ENCODE assay signal across 1 cellular context in the genomic region with DNA sequence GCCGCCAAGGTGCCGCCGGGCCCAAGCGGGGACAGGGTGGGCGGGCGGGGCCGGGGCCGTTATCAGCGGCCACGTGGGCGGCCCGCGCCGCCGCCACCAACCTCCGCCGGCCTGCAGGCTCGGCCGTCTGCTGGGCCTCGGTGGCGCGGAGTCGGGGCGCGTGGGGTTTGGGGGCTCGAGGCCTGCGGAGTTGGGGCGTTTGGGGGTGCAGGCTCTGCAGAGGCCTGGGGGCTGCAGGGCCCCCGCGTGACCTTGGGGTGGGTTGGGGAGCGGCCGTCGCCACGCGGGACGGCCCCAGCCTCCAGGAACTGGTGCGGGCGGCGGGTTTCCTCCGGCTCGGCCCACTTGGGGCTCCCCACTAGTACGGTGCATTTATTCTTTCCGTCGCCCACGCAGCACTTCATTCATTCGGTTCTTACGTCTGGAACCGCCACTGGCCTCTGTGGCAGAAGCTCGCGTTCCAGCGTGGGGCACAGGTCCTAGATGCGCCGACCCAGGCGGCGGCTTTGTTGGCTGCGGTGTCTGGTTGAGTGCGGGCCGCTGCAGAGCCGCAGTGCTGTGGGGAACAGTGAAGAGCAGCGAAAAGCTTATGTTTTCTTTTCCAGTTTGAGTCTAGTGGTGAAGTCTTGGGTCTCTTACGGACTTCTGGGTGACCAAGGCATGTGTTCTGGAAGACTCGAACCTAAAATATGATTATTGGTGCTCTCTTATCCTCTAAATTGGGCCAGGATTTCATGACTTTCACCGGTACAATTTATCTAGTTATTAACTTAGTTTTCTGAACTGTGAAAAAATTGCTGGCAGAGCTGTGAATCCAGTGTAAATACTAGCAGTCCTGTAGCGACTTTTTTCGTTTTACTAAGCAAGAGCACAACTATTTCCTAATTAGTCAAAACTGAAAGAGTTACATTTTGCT.
TF ChIP-seq lines count a peak whose summit lies in the region.

No MANE protein-coding gene starts in this region.

TF ChIP-seq in HepG2, 621 proteins besides CTCF, POLR2A, EP300 and RAD21 (continues in another document):
- TF ChIP-seq SAP130 (CRISPR knock-in tag; IDR thresholded peaks at IDR 0.05; ENCODE audit: low read depth) (peak; percentile 33), TMF1 (CRISPR knock-in tag; IDR thresholded peaks at IDR 0.05; ENCODE audit: low read depth) (0 out of 2 replicates have a peak, but pooled peaks have one; percentile 6), ZFP82 (CRISPR knock-in tag; IDR thresholded peaks at IDR 0.05; ENCODE audit: borderline replicate concordance) (no peak), ZNF234 (CRISPR knock-in tag; conservative IDR thresholded peaks at IDR 0.05) (0 out of 2 replicates have a peak, but pooled peaks have one; percentile 58), SMAD9 (CRISPR knock-in tag; IDR thresholded peaks at IDR 0.05) (0 out of 2 replicates have a peak, but pooled peaks have one; percentile 66), ERF (CRISPR knock-in tag; IDR thresholded peaks at IDR 0.05) (0 out of 2 replicates have a peak, but pooled peaks have one; percentile 19), ZNF788 (CRISPR knock-in tag; IDR thresholded peaks at IDR 0.05; ENCODE audit: borderline replicate concordance) (no peak), SALL1 (CRISPR knock-in tag; IDR thresholded peaks at IDR 0.05) (no peak; the same call in 1 of the 2 replicates), EHMT2 (IDR thresholded peaks at IDR 0.05; ENCODE audit: borderline replicate concordance, low read depth, low read length) (no peak), ZNF569 (CRISPR knock-in tag; IDR thresholded peaks at IDR 0.05; ENCODE audit: borderline replicate concordance) (0 out of 2 replicates have a peak, but pooled peaks have one; percentile 1), FOSL2 (CRISPR knock-in tag; IDR thresholded peaks at IDR 0.05) (0 out of 2 replicates have a peak, but pooled peaks have one; percentile 11), GFI1 (CRISPR knock-in tag; IDR thresholded peaks at IDR 0.05; ENCODE audit: borderline replicate concordance) (0 out of 2 replicates have a peak, but pooled peaks have one; percentile 42), FOXO1 (CRISPR knock-in tag; IDR thresholded peaks at IDR 0.05) (0 out of 2 replicates have a peak, but pooled peaks have one; percentile 13), ZNF883 (CRISPR knock-in tag; IDR thresholded peaks at IDR 0.05; ENCODE audit: not compliant biosample characterization) (peak; percentile 21), NFE2L1 (CRISPR knock-in tag; IDR thresholded peaks at IDR 0.05; ENCODE audit: borderline replicate concordance) (no peak), RBFOX2 (IDR thresholded peaks at IDR 0.05; ENCODE audit: low read depth, low read length) (peak; percentile 43; the same call in 1 of the 2 replicates), ZNF468 (CRISPR knock-in tag; IDR thresholded peaks at IDR 0.05) (no peak), ZSCAN9 (CRISPR knock-in tag; IDR thresholded peaks at IDR 0.05; ENCODE audit: borderline replicate concordance) (no peak), ZNF558 (CRISPR knock-in tag; IDR thresholded peaks at IDR 0.05; ENCODE audit: borderline replicate concordance) (peak; percentile 34; the same call in 1 of the 2 replicates), ZBTB7A (CRISPR knock-in tag; IDR thresholded peaks at IDR 0.05) (peak; percentile 54; the same call in 1 of the 2 replicates), TAF1 (CRISPR knock-in tag; IDR thresholded peaks at IDR 0.05) (0 out of 2 replicates have a peak, but pooled peaks have one; percentile 26), SAFB2 (CRISPR knock-in tag; IDR thresholded peaks at IDR 0.05; ENCODE audit: borderline replicate concordance, low read depth) (no peak), NBN (conservative IDR thresholded peaks at IDR 0.05) (no peak), ZFX (CRISPR knock-in tag; IDR thresholded peaks at IDR 0.05; ENCODE audit: low read depth) (no peak), ZMAT3 (CRISPR knock-in tag; conservative IDR thresholded peaks at IDR 0.05) (0 out of 2 replicates have a peak, but pooled peaks have one; percentile 12), NCOA2 (CRISPR knock-in tag; IDR thresholded peaks at IDR 0.05) (0 out of 2 replicates have a peak, but pooled peaks have one; percentile 21), ASH2L (IDR thresholded peaks at IDR 0.05; ENCODE audit: insufficient read length, low read depth, low read length) (no peak), ZNF605 (CRISPR knock-in tag; IDR thresholded peaks at IDR 0.05) (no peak), ARID2 (CRISPR knock-in tag; IDR thresholded peaks at IDR 0.05; ENCODE audit: borderline replicate concordance) (peak; percentile 4; the same call in 1 of the 2 replicates), ZNF766 (CRISPR knock-in tag; IDR thresholded peaks at IDR 0.05; ENCODE audit: borderline replicate concordance) (no peak), ZFYVE20 (CRISPR knock-in tag; IDR thresholded peaks at IDR 0.05; ENCODE audit: borderline replicate concordance, low read depth) (no peak), PHF8 (CRISPR knock-in tag; IDR thresholded peaks at IDR 0.05) (peak; percentile 60; the same call in 1 of the 2 replicates), ZFY (CRISPR knock-in tag; IDR thresholded peaks at IDR 0.05) (peak; percentile 16), NR2C2 (CRISPR knock-in tag; IDR thresholded peaks at IDR 0.05; ENCODE audit: borderline replicate concordance) (0 out of 2 replicates have a peak, but pooled peaks have one; percentile 20), THYN1 (CRISPR knock-in tag; IDR thresholded peaks at IDR 0.05; ENCODE audit: borderline replicate concordance, low read depth) (no peak), SMYD3 (CRISPR knock-in tag; IDR thresholded peaks at IDR 0.05) (no peak), AGO2 (optimal IDR thresholded peaks at IDR 0.05; ENCODE audit: low read depth, low read length) (peak; percentile 84)
- TF ChIP-seq, protein P1, sequence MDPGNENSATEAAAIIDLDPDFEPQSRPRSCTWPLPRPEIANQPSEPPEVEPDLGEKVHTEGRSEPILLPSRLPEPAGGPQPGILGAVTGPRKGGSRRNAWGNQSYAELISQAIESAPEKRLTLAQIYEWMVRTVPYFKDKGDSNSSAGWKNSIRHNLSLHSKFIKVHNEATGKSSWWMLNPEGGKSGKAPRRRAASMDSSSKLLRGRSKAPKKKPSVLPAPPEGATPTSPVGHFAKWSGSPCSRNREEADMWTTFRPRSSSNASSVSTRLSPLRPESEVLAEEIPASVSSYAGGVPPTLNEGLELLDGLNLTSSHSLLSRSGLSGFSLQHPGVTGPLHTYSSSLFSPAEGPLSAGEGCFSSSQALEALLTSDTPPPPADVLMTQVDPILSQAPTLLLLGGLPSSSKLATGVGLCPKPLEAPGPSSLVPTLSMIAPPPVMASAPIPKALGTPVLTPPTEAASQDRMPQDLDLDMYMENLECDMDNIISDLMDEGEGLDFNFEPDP (CRISPR knock-in tag; conservative IDR thresholded peaks at IDR 0.05), result 0 out of 2 replicates have a peak, but pooled peaks have one; percentile 98
- TF ChIP-seq, protein P2, sequence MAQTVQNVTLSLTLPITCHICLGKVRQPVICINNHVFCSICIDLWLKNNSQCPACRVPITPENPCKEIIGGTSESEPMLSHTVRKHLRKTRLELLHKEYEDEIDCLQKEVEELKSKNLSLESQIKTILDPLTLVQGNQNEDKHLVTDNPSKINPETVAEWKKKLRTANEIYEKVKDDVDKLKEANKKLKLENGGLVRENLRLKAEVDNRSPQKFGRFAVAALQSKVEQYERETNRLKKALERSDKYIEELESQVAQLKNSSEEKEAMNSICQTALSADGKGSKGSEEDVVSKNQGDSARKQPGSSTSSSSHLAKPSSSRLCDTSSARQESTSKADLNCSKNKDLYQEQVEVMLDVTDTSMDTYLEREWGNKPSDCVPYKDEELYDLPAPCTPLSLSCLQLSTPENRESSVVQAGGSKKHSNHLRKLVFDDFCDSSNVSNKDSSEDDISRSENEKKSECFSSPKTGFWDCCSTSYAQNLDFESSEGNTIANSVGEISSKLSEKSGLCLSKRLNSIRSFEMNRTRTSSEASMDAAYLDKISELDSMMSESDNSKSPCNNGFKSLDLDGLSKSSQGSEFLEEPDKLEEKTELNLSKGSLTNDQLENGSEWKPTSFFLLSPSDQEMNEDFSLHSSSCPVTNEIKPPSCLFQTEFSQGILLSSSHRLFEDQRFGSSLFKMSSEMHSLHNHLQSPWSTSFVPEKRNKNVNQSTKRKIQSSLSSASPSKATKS (CRISPR knock-in tag; IDR thresholded peaks at IDR 0.05), result peak; percentile 59; the same call in 1 of the 2 replicates
- TF ChIP-seq, protein P3, sequence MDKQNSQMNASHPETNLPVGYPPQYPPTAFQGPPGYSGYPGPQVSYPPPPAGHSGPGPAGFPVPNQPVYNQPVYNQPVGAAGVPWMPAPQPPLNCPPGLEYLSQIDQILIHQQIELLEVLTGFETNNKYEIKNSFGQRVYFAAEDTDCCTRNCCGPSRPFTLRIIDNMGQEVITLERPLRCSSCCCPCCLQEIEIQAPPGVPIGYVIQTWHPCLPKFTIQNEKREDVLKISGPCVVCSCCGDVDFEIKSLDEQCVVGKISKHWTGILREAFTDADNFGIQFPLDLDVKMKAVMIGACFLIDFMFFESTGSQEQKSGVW (CRISPR knock-in tag; IDR thresholded peaks at IDR 0.05; ENCODE audit: borderline replicate concordance), result peak; percentile 51; the same call in 1 of the 2 replicates
- TF ChIP-seq, protein P4, sequence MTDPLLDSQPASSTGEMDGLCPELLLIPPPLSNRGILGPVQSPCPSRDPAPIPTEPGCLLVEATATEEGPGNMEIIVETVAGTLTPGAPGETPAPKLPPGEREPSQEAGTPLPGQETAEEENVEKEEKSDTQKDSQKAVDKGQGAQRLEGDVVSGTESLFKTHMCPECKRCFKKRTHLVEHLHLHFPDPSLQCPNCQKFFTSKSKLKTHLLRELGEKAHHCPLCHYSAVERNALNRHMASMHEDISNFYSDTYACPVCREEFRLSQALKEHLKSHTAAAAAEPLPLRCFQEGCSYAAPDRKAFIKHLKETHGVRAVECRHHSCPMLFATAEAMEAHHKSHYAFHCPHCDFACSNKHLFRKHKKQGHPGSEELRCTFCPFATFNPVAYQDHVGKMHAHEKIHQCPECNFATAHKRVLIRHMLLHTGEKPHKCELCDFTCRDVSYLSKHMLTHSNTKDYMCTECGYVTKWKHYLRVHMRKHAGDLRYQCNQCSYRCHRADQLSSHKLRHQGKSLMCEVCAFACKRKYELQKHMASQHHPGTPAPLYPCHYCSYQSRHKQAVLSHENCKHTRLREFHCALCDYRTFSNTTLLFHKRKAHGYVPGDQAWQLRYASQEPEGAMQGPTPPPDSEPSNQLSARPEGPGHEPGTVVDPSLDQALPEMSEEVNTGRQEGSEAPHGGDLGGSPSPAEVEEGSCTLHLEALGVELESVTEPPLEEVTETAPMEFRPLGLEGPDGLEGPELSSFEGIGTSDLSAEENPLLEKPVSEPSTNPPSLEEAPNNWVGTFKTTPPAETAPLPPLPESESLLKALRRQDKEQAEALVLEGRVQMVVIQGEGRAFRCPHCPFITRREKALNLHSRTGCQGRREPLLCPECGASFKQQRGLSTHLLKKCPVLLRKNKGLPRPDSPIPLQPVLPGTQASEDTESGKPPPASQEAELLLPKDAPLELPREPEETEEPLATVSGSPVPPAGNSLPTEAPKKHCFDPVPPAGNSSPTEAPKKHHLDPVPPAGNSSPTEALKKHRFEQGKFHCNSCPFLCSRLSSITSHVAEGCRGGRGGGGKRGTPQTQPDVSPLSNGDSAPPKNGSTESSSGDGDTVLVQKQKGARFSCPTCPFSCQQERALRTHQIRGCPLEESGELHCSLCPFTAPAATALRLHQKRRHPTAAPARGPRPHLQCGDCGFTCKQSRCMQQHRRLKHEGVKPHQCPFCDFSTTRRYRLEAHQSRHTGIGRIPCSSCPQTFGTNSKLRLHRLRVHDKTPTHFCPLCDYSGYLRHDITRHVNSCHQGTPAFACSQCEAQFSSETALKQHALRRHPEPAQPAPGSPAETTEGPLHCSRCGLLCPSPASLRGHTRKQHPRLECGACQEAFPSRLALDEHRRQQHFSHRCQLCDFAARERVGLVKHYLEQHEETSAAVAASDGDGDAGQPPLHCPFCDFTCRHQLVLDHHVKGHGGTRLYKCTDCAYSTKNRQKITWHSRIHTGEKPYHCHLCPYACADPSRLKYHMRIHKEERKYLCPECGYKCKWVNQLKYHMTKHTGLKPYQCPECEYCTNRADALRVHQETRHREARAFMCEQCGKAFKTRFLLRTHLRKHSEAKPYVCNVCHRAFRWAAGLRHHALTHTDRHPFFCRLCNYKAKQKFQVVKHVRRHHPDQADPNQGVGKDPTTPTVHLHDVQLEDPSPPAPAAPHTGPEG (CRISPR knock-in tag; IDR thresholded peaks at IDR 0.05), result 0 out of 2 replicates have a peak, but pooled peaks have one; percentile 24
- TF ChIP-seq, protein P5, sequence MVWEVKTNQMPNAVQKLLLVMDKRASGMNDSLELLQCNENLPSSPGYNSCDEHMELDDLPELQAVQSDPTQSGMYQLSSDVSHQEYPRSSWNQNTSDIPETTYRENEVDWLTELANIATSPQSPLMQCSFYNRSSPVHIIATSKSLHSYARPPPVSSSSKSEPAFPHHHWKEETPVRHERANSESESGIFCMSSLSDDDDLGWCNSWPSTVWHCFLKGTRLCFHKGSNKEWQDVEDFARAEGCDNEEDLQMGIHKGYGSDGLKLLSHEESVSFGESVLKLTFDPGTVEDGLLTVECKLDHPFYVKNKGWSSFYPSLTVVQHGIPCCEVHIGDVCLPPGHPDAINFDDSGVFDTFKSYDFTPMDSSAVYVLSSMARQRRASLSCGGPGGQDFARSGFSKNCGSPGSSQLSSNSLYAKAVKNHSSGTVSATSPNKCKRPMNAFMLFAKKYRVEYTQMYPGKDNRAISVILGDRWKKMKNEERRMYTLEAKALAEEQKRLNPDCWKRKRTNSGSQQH (CRISPR knock-in tag; IDR thresholded peaks at IDR 0.05; ENCODE audit: low read depth), result 0 out of 2 replicates have a peak, but pooled peaks have one; percentile 33
- TF ChIP-seq, protein P6, sequence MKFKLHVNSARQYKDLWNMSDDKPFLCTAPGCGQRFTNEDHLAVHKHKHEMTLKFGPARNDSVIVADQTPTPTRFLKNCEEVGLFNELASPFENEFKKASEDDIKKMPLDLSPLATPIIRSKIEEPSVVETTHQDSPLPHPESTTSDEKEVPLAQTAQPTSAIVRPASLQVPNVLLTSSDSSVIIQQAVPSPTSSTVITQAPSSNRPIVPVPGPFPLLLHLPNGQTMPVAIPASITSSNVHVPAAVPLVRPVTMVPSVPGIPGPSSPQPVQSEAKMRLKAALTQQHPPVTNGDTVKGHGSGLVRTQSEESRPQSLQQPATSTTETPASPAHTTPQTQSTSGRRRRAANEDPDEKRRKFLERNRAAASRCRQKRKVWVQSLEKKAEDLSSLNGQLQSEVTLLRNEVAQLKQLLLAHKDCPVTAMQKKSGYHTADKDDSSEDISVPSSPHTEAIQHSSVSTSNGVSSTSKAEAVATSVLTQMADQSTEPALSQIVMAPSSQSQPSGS (CRISPR knock-in tag; IDR thresholded peaks at IDR 0.05), result 0 out of 2 replicates have a peak, but pooled peaks have one; percentile 35
- TF ChIP-seq, protein P7, sequence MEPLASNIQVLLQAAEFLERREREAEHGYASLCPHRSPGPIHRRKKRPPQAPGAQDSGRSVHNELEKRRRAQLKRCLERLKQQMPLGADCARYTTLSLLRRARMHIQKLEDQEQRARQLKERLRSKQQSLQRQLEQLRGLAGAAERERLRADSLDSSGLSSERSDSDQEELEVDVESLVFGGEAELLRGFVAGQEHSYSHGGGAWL (CRISPR knock-in tag; IDR thresholded peaks at IDR 0.05), result 0 out of 2 replicates have a peak, but pooled peaks have one; percentile 22
- TF ChIP-seq, protein P8, sequence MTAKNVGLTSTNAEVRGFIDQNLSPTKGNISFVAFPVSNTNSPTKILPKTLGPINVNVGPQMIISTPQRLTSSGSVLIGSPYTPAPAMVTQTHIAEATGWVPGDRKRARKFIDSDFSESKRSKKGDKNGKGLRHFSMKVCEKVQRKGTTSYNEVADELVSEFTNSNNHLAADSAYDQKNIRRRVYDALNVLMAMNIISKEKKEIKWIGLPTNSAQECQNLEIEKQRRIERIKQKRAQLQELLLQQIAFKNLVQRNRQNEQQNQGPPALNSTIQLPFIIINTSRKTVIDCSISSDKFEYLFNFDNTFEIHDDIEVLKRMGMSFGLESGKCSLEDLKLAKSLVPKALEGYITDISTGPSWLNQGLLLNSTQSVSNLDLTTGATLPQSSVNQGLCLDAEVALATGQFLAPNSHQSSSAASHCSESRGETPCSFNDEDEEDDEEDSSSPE (CRISPR knock-in tag; IDR thresholded peaks at IDR 0.05), result 0 out of 2 replicates have a peak, but pooled peaks have one; percentile 20
